1 cellular context compared by ENCODE assay signal in genomic region chr1:223726380-223727001, GRCh38.
TF ChIP-seq lines count a peak whose summit lies in the region.

No MANE protein-coding gene starts in this region.

TF ChIP-seq in K562, 482 proteins besides CTCF, POLR2A, EP300 and RAD21 (continued from another document and continues in another):
- no peak for TF ChIP-seq RERE (CRISPR knock-in tag; IDR thresholded peaks at IDR 0.05; ENCODE audit: borderline replicate concordance)
- TF ChIP-seq RAD51 (IDR thresholded peaks at IDR 0.05; ENCODE audit: borderline replicate concordance, low read depth): peak; percentile 84
- TF ChIP-seq ZNF384 (IDR thresholded peaks at IDR 0.05; ENCODE audit: low read depth, low read length): no peak
- TF ChIP-seq USF1 (CRISPR knock-in tag; IDR thresholded peaks at IDR 0.05): peak; percentile 92
- no peak; the same call in 1 of the 2 replicates for TF ChIP-seq TEAD4 (IDR thresholded peaks at IDR 0.05; ENCODE audit: low read length)
- no peak for TF ChIP-seq TEAD4 (CRISPR knock-in tag; IDR thresholded peaks at IDR 0.05; ENCODE audit: borderline replicate concordance)
- 0 out of 2 replicates have a peak, but pooled peaks have one; percentile 17 for TF ChIP-seq POLR2AphosphoS5 (IDR thresholded peaks at IDR 0.05; ENCODE audit: control insufficient read depth, insufficient read depth, low read depth, low read length)
- no peak; the same call in 1 of the 2 replicates for TF ChIP-seq MGA (IDR thresholded peaks at IDR 0.05)
- no peak for TF ChIP-seq PBX2 (CRISPR knock-in tag; IDR thresholded peaks at IDR 0.05; ENCODE audit: low read depth)
- TF ChIP-seq PBX2 (tag; conservative IDR thresholded peaks at IDR 0.05; ENCODE audit: low read depth): no peak
- peak; percentile 78 for TF ChIP-seq ARID1B (IDR thresholded peaks at IDR 0.05)
- peak in 1 of 2 experiments; percentile 71; a peak in 1 of 4 replicates for TF ChIP-seq ZNF318 (IDR thresholded peaks at IDR 0.05; ENCODE audit: borderline replicate concordance in 1 of 2, low read depth in 1 of 2)
- TF ChIP-seq NFRKB (IDR thresholded peaks at IDR 0.05; ENCODE audit: low read depth): peak; percentile 45; the same call in 1 of the 2 replicates
- peak; percentile 59; the same call in 1 of the 2 replicates for TF ChIP-seq NBN (IDR thresholded peaks at IDR 0.05; ENCODE audit: low read depth)
- peak; percentile 81 for TF ChIP-seq CTBP1 (IDR thresholded peaks at IDR 0.05; ENCODE audit: borderline replicate concordance)
- TF ChIP-seq CBX8 (IDR thresholded peaks at IDR 0.05; ENCODE audit: borderline replicate concordance, extremely low read depth, low read depth, low read length, poor library complexity, severe bottlenecking): no peak
- TF ChIP-seq BCL6 (CRISPR knock-in tag; IDR thresholded peaks at IDR 0.05): no peak
- TF ChIP-seq ETV5 (CRISPR knock-in tag; IDR thresholded peaks at IDR 0.05; ENCODE audit: low read depth): no peak
- peak; percentile 73 for TF ChIP-seq FOS (IDR thresholded peaks at IDR 0.05; ENCODE audit: extremely low read depth, insufficient read length)
- peak; percentile 90 for TF ChIP-seq DPF2 (IDR thresholded peaks at IDR 0.05)
- peak; percentile 68 for TF ChIP-seq NFE2 (IDR thresholded peaks at IDR 0.05; ENCODE audit: low read depth)
- TF ChIP-seq SOX6 (IDR thresholded peaks at IDR 0.05): peak; percentile 55
